1 cellular context compared by ENCODE assay signal in the genomic region with DNA sequence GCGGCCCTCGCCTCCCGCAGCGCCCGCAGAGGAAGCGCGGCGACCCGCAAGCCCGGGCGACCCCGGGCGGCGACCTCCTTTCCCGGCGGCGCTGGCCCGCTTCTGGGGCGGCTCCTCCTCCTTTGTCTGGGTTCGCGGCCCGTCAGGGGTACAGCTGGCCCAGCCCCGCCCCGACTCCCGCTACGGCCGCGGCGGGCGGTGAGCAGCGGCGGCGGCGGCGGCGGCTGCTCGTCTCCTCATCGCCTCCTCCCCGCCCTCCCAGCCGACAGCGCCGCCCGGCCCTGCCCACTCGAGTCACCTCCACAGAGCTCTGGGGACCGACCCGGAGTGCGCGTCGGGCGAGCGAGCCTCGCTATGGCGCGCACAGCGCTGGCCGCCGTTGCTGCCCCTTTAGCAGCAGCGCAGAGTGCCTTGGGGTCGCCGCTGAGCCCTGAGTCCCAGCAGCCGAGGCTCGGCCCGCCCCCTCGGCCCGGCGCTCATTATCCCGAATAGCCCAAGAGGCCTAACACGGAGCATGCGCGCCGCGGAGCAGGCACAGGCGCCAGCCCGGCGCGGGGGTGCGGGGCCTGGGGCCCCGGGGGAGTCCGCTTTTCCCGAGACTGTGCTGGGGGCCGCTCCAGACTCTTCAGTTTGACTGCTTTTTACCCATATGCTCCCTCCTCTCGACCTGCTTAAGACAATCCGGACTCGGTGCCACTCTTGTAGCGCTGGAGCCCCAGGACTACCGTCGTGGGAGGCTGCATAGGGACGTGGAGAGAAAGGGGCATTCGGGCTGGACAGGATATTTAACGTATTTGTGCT.
TF ChIP-seq lines count a peak whose summit lies in the region.

Gene SOS2, minus strand, starts transcription at position 104 of the 801 bp plus-strand sequence. CDS start 295 bp downstream, outside the sequence.

TF ChIP-seq in HepG2, 621 proteins besides CTCF, POLR2A, EP300 and RAD21 (continued from another document and continues in another):
- TF ChIP-seq, protein P1, sequence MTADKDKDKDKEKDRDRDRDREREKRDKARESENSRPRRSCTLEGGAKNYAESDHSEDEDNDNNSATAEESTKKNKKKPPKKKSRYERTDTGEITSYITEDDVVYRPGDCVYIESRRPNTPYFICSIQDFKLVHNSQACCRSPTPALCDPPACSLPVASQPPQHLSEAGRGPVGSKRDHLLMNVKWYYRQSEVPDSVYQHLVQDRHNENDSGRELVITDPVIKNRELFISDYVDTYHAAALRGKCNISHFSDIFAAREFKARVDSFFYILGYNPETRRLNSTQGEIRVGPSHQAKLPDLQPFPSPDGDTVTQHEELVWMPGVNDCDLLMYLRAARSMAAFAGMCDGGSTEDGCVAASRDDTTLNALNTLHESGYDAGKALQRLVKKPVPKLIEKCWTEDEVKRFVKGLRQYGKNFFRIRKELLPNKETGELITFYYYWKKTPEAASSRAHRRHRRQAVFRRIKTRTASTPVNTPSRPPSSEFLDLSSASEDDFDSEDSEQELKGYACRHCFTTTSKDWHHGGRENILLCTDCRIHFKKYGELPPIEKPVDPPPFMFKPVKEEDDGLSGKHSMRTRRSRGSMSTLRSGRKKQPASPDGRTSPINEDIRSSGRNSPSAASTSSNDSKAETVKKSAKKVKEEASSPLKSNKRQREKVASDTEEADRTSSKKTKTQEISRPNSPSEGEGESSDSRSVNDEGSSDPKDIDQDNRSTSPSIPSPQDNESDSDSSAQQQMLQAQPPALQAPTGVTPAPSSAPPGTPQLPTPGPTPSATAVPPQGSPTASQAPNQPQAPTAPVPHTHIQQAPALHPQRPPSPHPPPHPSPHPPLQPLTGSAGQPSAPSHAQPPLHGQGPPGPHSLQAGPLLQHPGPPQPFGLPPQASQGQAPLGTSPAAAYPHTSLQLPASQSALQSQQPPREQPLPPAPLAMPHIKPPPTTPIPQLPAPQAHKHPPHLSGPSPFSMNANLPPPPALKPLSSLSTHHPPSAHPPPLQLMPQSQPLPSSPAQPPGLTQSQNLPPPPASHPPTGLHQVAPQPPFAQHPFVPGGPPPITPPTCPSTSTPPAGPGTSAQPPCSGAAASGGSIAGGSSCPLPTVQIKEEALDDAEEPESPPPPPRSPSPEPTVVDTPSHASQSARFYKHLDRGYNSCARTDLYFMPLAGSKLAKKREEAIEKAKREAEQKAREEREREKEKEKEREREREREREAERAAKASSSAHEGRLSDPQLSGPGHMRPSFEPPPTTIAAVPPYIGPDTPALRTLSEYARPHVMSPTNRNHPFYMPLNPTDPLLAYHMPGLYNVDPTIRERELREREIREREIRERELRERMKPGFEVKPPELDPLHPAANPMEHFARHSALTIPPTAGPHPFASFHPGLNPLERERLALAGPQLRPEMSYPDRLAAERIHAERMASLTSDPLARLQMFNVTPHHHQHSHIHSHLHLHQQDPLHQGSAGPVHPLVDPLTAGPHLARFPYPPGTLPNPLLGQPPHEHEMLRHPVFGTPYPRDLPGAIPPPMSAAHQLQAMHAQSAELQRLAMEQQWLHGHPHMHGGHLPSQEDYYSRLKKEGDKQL (CRISPR knock-in tag; IDR thresholded peaks at IDR 0.05; ENCODE audit: low read depth), result peak; percentile 24; the same call in 1 of the 2 replicates
- TF ChIP-seq RARG (CRISPR knock-in tag; IDR thresholded peaks at IDR 0.05; ENCODE audit: low read depth), result no peak
- TF ChIP-seq ATF7-NPFF (CRISPR knock-in tag; IDR thresholded peaks at IDR 0.05; ENCODE audit: low read depth), result peak; percentile 76
- TF ChIP-seq HIVEP1 (CRISPR knock-in tag; IDR thresholded peaks at IDR 0.05), result peak; percentile 53
- TF ChIP-seq ZFP62 (CRISPR knock-in tag; IDR thresholded peaks at IDR 0.05), result peak; percentile 29; the same call in 1 of the 2 replicates
- no peak for TF ChIP-seq ZNF207 (IDR thresholded peaks at IDR 0.05; ENCODE audit: borderline replicate concordance)
- TF ChIP-seq ZNF891 (CRISPR knock-in tag; IDR thresholded peaks at IDR 0.05), result peak; percentile 30; the same call in 1 of the 2 replicates
- TF ChIP-seq NFIB (CRISPR knock-in tag; IDR thresholded peaks at IDR 0.05; ENCODE audit: borderline replicate concordance), result no peak
- TF ChIP-seq ARNTL (CRISPR knock-in tag; IDR thresholded peaks at IDR 0.05), result 0 out of 2 replicates have a peak, but pooled peaks have one; percentile 23
- 0 out of 2 replicates have a peak, but pooled peaks have one; percentile 50 for TF ChIP-seq TP53 (CRISPR knock-in tag; conservative IDR thresholded peaks at IDR 0.05)
- no peak for TF ChIP-seq ZSCAN5A (CRISPR knock-in tag; IDR thresholded peaks at IDR 0.05; ENCODE audit: borderline replicate concordance)
- TF ChIP-seq NR2F6 (IDR thresholded peaks at IDR 0.05), result no peak
- TF ChIP-seq NR2F6 (CRISPR knock-in tag; IDR thresholded peaks at IDR 0.05), result 0 out of 2 replicates have a peak, but pooled peaks have one; percentile 40
- 0 out of 2 replicates have a peak, but pooled peaks have one; percentile 8 for TF ChIP-seq ZNF792 (CRISPR knock-in tag; IDR thresholded peaks at IDR 0.05)
- no peak; the same call in 1 of the 2 replicates for TF ChIP-seq NFYB (CRISPR knock-in tag; IDR thresholded peaks at IDR 0.05)
- 0 out of 2 replicates have a peak, but pooled peaks have one; percentile 21 for TF ChIP-seq FOXA3 (CRISPR knock-in tag; IDR thresholded peaks at IDR 0.05)
- no peak for TF ChIP-seq IRX3 (CRISPR knock-in tag; IDR thresholded peaks at IDR 0.05; ENCODE audit: borderline replicate concordance, low read depth)
- TF ChIP-seq ARID5B (CRISPR knock-in tag; IDR thresholded peaks at IDR 0.05), result peak; percentile 72; the same call in 1 of the 2 replicates
- TF ChIP-seq MLXIP (CRISPR knock-in tag; IDR thresholded peaks at IDR 0.05; ENCODE audit: borderline replicate concordance), result 0 out of 2 replicates have a peak, but pooled peaks have one; percentile 12
- no peak for TF ChIP-seq ZNF672 (CRISPR knock-in tag; IDR thresholded peaks at IDR 0.05)
- no peak for TF ChIP-seq ZNF550 (CRISPR knock-in tag; IDR thresholded peaks at IDR 0.05; ENCODE audit: borderline replicate concordance)
- TF ChIP-seq CREB3 (CRISPR knock-in tag; IDR thresholded peaks at IDR 0.05), result no peak
- TF ChIP-seq MIXL1 (CRISPR knock-in tag; IDR thresholded peaks at IDR 0.05), result peak; percentile 43; the same call in 1 of the 2 replicates
- peak; percentile 48; the same call in 1 of the 2 replicates for TF ChIP-seq PITX1 (CRISPR knock-in tag; IDR thresholded peaks at IDR 0.05)
- TF ChIP-seq, protein P2, sequence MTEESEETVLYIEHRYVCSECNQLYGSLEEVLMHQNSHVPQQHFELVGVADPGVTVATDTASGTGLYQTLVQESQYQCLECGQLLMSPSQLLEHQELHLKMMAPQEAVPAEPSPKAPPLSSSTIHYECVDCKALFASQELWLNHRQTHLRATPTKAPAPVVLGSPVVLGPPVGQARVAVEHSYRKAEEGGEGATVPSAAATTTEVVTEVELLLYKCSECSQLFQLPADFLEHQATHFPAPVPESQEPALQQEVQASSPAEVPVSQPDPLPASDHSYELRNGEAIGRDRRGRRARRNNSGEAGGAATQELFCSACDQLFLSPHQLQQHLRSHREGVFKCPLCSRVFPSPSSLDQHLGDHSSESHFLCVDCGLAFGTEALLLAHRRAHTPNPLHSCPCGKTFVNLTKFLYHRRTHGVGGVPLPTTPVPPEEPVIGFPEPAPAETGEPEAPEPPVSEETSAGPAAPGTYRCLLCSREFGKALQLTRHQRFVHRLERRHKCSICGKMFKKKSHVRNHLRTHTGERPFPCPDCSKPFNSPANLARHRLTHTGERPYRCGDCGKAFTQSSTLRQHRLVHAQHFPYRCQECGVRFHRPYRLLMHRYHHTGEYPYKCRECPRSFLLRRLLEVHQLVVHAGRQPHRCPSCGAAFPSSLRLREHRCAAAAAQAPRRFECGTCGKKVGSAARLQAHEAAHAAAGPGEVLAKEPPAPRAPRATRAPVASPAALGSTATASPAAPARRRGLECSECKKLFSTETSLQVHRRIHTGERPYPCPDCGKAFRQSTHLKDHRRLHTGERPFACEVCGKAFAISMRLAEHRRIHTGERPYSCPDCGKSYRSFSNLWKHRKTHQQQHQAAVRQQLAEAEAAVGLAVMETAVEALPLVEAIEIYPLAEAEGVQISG (CRISPR knock-in tag; IDR thresholded peaks at IDR 0.05), result no peak; the same call in 1 of the 2 replicates
- no peak for TF ChIP-seq TCF7L2 (IDR thresholded peaks at IDR 0.05; ENCODE audit: low read depth, low read length)
- TF ChIP-seq ZNF770 (CRISPR knock-in tag; IDR thresholded peaks at IDR 0.05), result 0 out of 2 replicates have a peak, but pooled peaks have one; percentile 39
- 0 out of 2 replicates have a peak, but pooled peaks have one; percentile 36 for TF ChIP-seq PPARG (CRISPR knock-in tag; conservative IDR thresholded peaks at IDR 0.05)
